8 cellular contexts compared by ENCODE assay signal in the genomic region with DNA sequence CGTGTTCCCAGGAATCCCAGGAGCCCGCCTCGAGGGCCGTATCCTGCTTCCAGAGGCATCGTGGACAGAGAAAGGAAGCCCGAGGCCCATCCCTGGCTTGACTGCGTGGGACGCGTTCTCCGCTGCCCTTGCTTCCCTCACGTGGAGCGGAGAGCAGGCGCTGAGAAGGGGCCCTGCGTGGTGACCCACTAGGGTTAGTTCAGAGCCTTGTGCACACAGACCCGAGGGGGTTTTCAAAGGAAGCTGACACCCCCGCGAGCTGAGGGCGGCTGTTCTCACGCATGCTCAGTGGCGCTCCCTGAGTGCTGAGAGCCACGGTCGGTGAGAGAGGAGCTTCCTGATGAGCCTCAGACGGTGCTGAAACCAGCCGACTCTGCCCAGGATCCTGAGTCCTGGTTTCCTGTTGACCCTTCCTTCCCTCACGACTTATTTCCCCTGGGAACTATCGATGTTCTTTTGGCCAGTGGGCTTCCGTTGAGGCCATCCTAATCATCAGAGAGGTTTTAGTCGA. TPM values are rescaled to one million over a fixed set of nuclear protein-coding genes. Genes with fewer than 3 reads are reported as not detected.
DNase-seq lines count a peak whose midpoint lies in the region; ATAC-seq lines count a peak whose summit lies in the region.
"Had no signal": no experiment of that assay in that cellular context is flagged by ENCODE, and none has a peak within 500 bp of the region (broad histone marks: within the 10 kb centered on the region; RNA-seq: fewer than 3 reads in every experiment).

No MANE protein-coding gene starts in this region.

- H3K27me3 ChIP-seq in mucosa of rectum (ENCODE audit: control insufficient read depth in 2 of 2, insufficient read depth in 2 of 2, low read length in 2 of 2) (no peaks in the 10 kb centered on the region), thymus (ENCODE audit: control insufficient read depth, insufficient read depth) (peaks cover 4% of the 10 kb centered on the region), mesenchymal stem cell (ENCODE audit: control insufficient read depth in 1 of 2, insufficient read depth in 1 of 2, low read length in 2 of 2) (no peaks in the 10 kb centered on the region)

- no peak overlapping the region for H3K4me2 ChIP-seq in mesenchymal stem cell (ENCODE audit: low read length, poor library complexity, severe bottlenecking)

- H4K91ac ChIP-seq in mesenchymal stem cell (ENCODE audit: low read length): no peak overlapping the region

- 44% methylated on average over 28 of the region's 28 CpGs for WGBS in thymus
- 81% methylated on average over 28 of the region's 28 CpGs for WGBS in mesenchymal stem cell

- H3K4ac ChIP-seq in mesenchymal stem cell (ENCODE audit: low read depth in 1 of 2, low read length in 2 of 2): no peak overlapping the region

- no peaks in the 10 kb centered on the region for H3K79me1 ChIP-seq in mesenchymal stem cell (replicated peaks; ENCODE audit: low read length, poor library complexity, severe bottlenecking)

- H3K18ac ChIP-seq in mesenchymal stem cell (ENCODE audit: low read depth in 1 of 2, low read length in 2 of 2): no peak overlapping the region

- no peak overlapping the region for H2BK12ac ChIP-seq in mesenchymal stem cell (ENCODE audit: low read length in 2 of 2)

- no peak overlapping the region for H3K14ac ChIP-seq in mesenchymal stem cell (ENCODE audit: low read length in 2 of 2)

- DNase-seq in activated CD8-positive, alpha-beta memory T cell treated with anti-CD3 and anti-CD28 coated beads, Interleukin-2, amount 50 U/mL, for 4 hours: peak; percentile 81
- DNase-seq in NCI-H128 (lab: John Stamatoyannopoulos, UW; ENCODE audit: unreplicated experiment) (no peak), mesenchymal stem cell (no peak)

- H3K9ac ChIP-seq in mucosa of rectum (ENCODE audit: low read depth in 1 of 2, low read length in 2 of 2): peak overlapping the region; percentile 32 to 56
- no peak overlapping the region for H3K9ac ChIP-seq in mesenchymal stem cell (ENCODE audit: low read length)

- no peak overlapping the region for H4K8ac ChIP-seq in mesenchymal stem cell (ENCODE audit: low read length)

- peaks cover 5 to 8% of the 10 kb centered on the region in 2 donors for H3K4me1 ChIP-seq in mucosa of rectum (ENCODE audit: control insufficient read depth in 2 of 2, insufficient read depth in 2 of 2, low read length in 2 of 2)
- H3K4me1 ChIP-seq in thymus (ENCODE audit: control insufficient read depth, insufficient read depth, low read length): peaks cover 14% of the 10 kb centered on the region
- H3K4me1 ChIP-seq in mesenchymal stem cell (ENCODE audit: control insufficient read depth, insufficient read depth, low read depth, low read length): no peaks in the 10 kb centered on the region

- no peaks in the 10 kb centered on the region for H3K9me3 ChIP-seq in mucosa of rectum (ENCODE audit: control insufficient read depth in 2 of 2, low read length in 2 of 2)
- no peaks in the 10 kb centered on the region for H3K9me3 ChIP-seq in thymus (ENCODE audit: control insufficient read depth)
- peaks cover 3% of the 10 kb centered on the region for H3K9me3 ChIP-seq in mesenchymal stem cell (ENCODE audit: control insufficient read depth, low read length)

- no peak overlapping the region for H2AK5ac ChIP-seq in mesenchymal stem cell (ENCODE audit: low read length, severe bottlenecking)

- H3K36me3 ChIP-seq in mucosa of rectum (ENCODE audit: control insufficient read depth in 2 of 2, insufficient read depth in 2 of 2, low read length in 2 of 2): no peaks in the 10 kb centered on the region
- no peaks in the 10 kb centered on the region for H3K36me3 ChIP-seq in thymus (ENCODE audit: control insufficient read depth, insufficient read depth)
- no peaks in the 10 kb centered on the region for H3K36me3 ChIP-seq in mesenchymal stem cell (ENCODE audit: control insufficient read depth in 1 of 2, insufficient read depth in 2 of 2, low read depth in 1 of 2, low read length in 2 of 2)

- no peak overlapping the region for H2BK15ac ChIP-seq in mesenchymal stem cell (ENCODE audit: low read depth, poor library complexity, severe bottlenecking)

- H2BK5ac ChIP-seq in mesenchymal stem cell (ENCODE audit: low read depth, low read length, poor library complexity, severe bottlenecking): no peak overlapping the region

- peak; percentile 42 for ATAC-seq in GM19455 (IDR thresholded peaks at IDR 0.05; ENCODE audit: unreplicated experiment)
- ATAC-seq in HG03432 (IDR thresholded peaks at IDR 0.05; ENCODE audit: unreplicated experiment): peak; percentile 52

- H3K23ac ChIP-seq in mesenchymal stem cell (ENCODE audit: low read length in 2 of 2): no peak overlapping the region

- H3K27ac ChIP-seq in mucosa of rectum (ENCODE audit: low read depth in 2 of 2, low read length in 2 of 2) (peak overlapping the region; percentile 54 to 77), thymus (ENCODE audit: low read depth) (peak overlapping the region; percentile 10), mesenchymal stem cell (ENCODE audit: low read length, poor library complexity, severe bottlenecking) (no peak overlapping the region)
- H3K27ac ChIP-seq: VCaP had no signal

- no peak overlapping the region for H2BK120ac ChIP-seq in mesenchymal stem cell (ENCODE audit: low read depth, low read length)

- no peak overlapping the region for H2AFZ ChIP-seq in mesenchymal stem cell (ENCODE audit: low read depth, low read length)

- H3K4me3 ChIP-seq in mucosa of rectum (ENCODE audit: low read length in 2 of 2) (peak overlapping the region; percentile 24 to 50), thymus (ENCODE audit: low read length) (no peak overlapping the region), mesenchymal stem cell (ENCODE audit: insufficient read depth in 1 of 2, low read depth in 1 of 2, low read length in 2 of 2) (no peak overlapping the region)

RNA-seq across cellular contexts. Expression of a gene that starts 28.9 kb away (rescaled TPM):
- 2.1 TPM for polyA plus RNA-seq in thymus
- not detected for polyA plus RNA-seq in mesenchymal stem cell (2013, experiment 1 of 2)
- not detected for polyA plus RNA-seq in mesenchymal stem cell (2013, experiment 2 of 2)

Comparison
In these comparisons a context has a peak if more than half of its experiments do, and no peak if none do; other contexts are left out.
1. H3K4me3 ChIP-seq: peak in mucosa of rectum (2 of 2); none in thymus (single experiment) and mesenchymal stem cell (0 of 2).